Comparison of ENCODE assay signal across 11 cellular contexts in genomic region chr18:61605376-61606067, GRCh38.
A peak's percentile ranks its signal among the peaks of the same experiment; 100 is the strongest.
DNase-seq lines count a peak whose midpoint lies in the region; ATAC-seq, FAIRE-seq and TF ChIP-seq lines count a peak whose summit lies in the region.
"Had no signal": no experiment of that assay in that cellular context is flagged by ENCODE, and none has a peak within 500 bp of the region (broad histone marks: within the 10 kb centered on the region; RNA-seq: fewer than 3 reads in every experiment).

No MANE protein-coding gene starts in this region.

- H3K56ac ChIP-seq in mesendoderm (ENCODE audit: low read length) = peak overlapping the region; percentile 89

- H3K27ac ChIP-seq in cardiac muscle cell (no peak overlapping the region), mesendoderm (ENCODE audit: low read depth, low read length) (peak overlapping the region; percentile 96), vagina (peak overlapping the region; percentile 45)

- no peak for TF ChIP-seq POLR2A in vagina (IDR thresholded peaks at IDR 0.05)

- H3K79me2 ChIP-seq in mesendoderm (ENCODE audit: control insufficient read depth, insufficient read depth, low read length) = no peaks in the 10 kb centered on the region

- H4K5ac ChIP-seq in mesendoderm (ENCODE audit: low read length) = no peak overlapping the region

- H4K8ac ChIP-seq in mesendoderm (ENCODE audit: low read depth, low read length) = no peak overlapping the region

- H3K4me1 ChIP-seq in cardiac muscle cell (ENCODE audit: low read depth) (peaks cover 17% of the 10 kb centered on the region), mesendoderm (ENCODE audit: control insufficient read depth, low read depth, low read length) (no peaks in the 10 kb centered on the region), vagina (peaks cover 20% of the 10 kb centered on the region)

- no peaks in the 10 kb centered on the region for H3K9me3 Mint-ChIP-seq in activated T-helper 2 cell treated with anti-CD3 and anti-CD28 coated beads, Interferon-gamma antibody, Interleukin-2, Interleukin-4, amounts not matched to agents 10 μg/mL and 5 μg/mL and 100 μg/mL, durations not matched to agents 14 hours and 24 hours and 36 hours

- H2BK15ac ChIP-seq in mesendoderm (replicated peaks; ENCODE audit: low read depth) = peak overlapping the region; percentile 11

- H3K36me3 Mint-ChIP-seq in activated T-helper 2 cell treated with anti-CD3 and anti-CD28 coated beads, Interferon-gamma antibody, Interleukin-2, Interleukin-4, amounts not matched to agents 10 μg/mL and 5 μg/mL and 100 μg/mL, durations not matched to agents 14 hours and 24 hours and 36 hours (ENCODE audit: low read depth) = no peaks in the 10 kb centered on the region

- intact Hi-C loops in left cardiac atrium (cut with DNase I) (no loop called here), vagina (cut with DNase I) (no loop called here)
- intact Hi-C loops in activated T-helper 2 cell treated with anti-CD3 and anti-CD28 coated beads, Interferon-gamma antibody, Interleukin-2, Interleukin-4, amounts not matched to agents 10 μg/mL and 5 μg/mL and 100 μg/mL, durations not matched to agents 14 hours and 24 hours and 36 hours (cut with micrococcal nuclease) = no loop called here

- no peaks in the 10 kb centered on the region for H3K79me1 ChIP-seq in mesendoderm (ENCODE audit: low read length)

- peak; percentile 65 for FAIRE-seq in endometrium (lab: Jason Lieb, UNC)
- no peak for FAIRE-seq in RCC 7860 (lab: Jason Lieb, UNC)
- FAIRE-seq: HTR-8/SVneo had no signal

- ATAC-seq in left cardiac atrium = no peak

- peak overlapping the region; percentile 75 for H3K9ac ChIP-seq in mesendoderm (ENCODE audit: low read length)

- peak overlapping the region; percentile 60 for H3K4me2 ChIP-seq in mesendoderm (ENCODE audit: low read length)

- no peak overlapping the region for H3K4me3 Mint-ChIP-seq in activated T-helper 2 cell treated with anti-CD3 and anti-CD28 coated beads, Interferon-gamma antibody, Interleukin-2, Interleukin-4, amounts not matched to agents 10 μg/mL and 5 μg/mL and 100 μg/mL, durations not matched to agents 14 hours and 24 hours and 36 hours (ENCODE audit: low read depth)

- DNase-seq in cardiac muscle cell (ENCODE audit: low read depth in 1 of 2, low spot score in 1 of 2) (no peak), left cardiac atrium (no peak), mesendoderm (no peak), vagina (ENCODE audit: extremely low spot score in 2 of 2) (no peak), RCC 7860 (ENCODE audit: low spot score) (no peak), epidermal melanocyte (ENCODE audit: insufficient read length, low spot score) (no peak)
- no peak for DNase-seq in activated T-helper 2 cell treated with anti-CD3 and anti-CD28 coated beads, Interferon-gamma antibody, Interleukin-2, Interleukin-4, amounts not matched to agents 10 μg/mL and 5 μg/mL and 100 μg/mL, durations not matched to agents 14 hours and 24 hours and 36 hours (ENCODE audit: low spot score)
- DNase-seq: gastrocnemius medialis, NCI-H1694 had no signal

- no peaks in the 10 kb centered on the region for H3K9me3 ChIP-seq in cardiac muscle cell (ENCODE audit: low read depth)
- no peaks in the 10 kb centered on the region for H3K9me3 ChIP-seq in vagina
- H3K9me3 ChIP-seq: gastrocnemius medialis had no signal

- peak overlapping the region; percentile 86 for H3K18ac ChIP-seq in mesendoderm (ENCODE audit: low read length)

- no peaks in the 10 kb centered on the region for H3K4me1 Mint-ChIP-seq in activated T-helper 2 cell treated with anti-CD3 and anti-CD28 coated beads, Interferon-gamma antibody, Interleukin-2, Interleukin-4, amounts not matched to agents 10 μg/mL and 5 μg/mL and 100 μg/mL, durations not matched to agents 14 hours and 24 hours and 36 hours (ENCODE audit: low read depth)

- peak overlapping the region; percentile 4 for H3K4me3 ChIP-seq in cardiac muscle cell
- no peak overlapping the region for H3K4me3 ChIP-seq in mesendoderm (ENCODE audit: low read length)
- peak overlapping the region; percentile 25 to 30 for H3K4me3 ChIP-seq in vagina

- WGBS in mesendoderm (ENCODE audit: extremely low coverage, insufficient coverage, low lambda C conversion rate) = no CpG with 5 or more reads among the region's 3 CpGs

- H3K23ac ChIP-seq in mesendoderm (ENCODE audit: low read length) = no peak overlapping the region

- no peak for TF ChIP-seq CTCF in cardiac muscle cell (IDR thresholded peaks at IDR 0.05; ENCODE audit: low read depth, low read length)
- no peak for TF ChIP-seq CTCF in vagina (IDR thresholded peaks at IDR 0.05)

- peak overlapping the region; percentile 75 for H3K4ac ChIP-seq in mesendoderm (ENCODE audit: low read depth, low read length)

- H2BK120ac ChIP-seq in mesendoderm (ENCODE audit: low read depth, low read length) = peak overlapping the region; percentile 65

- H3K27me3 Mint-ChIP-seq in activated T-helper 2 cell treated with anti-CD3 and anti-CD28 coated beads, Interferon-gamma antibody, Interleukin-2, Interleukin-4, amounts not matched to agents 10 μg/mL and 5 μg/mL and 100 μg/mL, durations not matched to agents 14 hours and 24 hours and 36 hours (ENCODE audit: low read depth) = peaks cover 32% of the 10 kb centered on the region

- H3K36me3 ChIP-seq in cardiac muscle cell = no peaks in the 10 kb centered on the region
- H3K36me3 ChIP-seq in mesendoderm (ENCODE audit: control insufficient read depth, insufficient read depth, low read length) = no peaks in the 10 kb centered on the region
- H3K36me3 ChIP-seq in vagina = no peaks in the 10 kb centered on the region
- H3K36me3 ChIP-seq: gastrocnemius medialis had no signal

- no peak overlapping the region for H3K27ac Mint-ChIP-seq in activated T-helper 2 cell treated with anti-CD3 and anti-CD28 coated beads, Interferon-gamma antibody, Interleukin-2, Interleukin-4, amounts not matched to agents 10 μg/mL and 5 μg/mL and 100 μg/mL, durations not matched to agents 14 hours and 24 hours and 36 hours

- H3K27me3 ChIP-seq in cardiac muscle cell (no peaks in the 10 kb centered on the region), mesendoderm (ENCODE audit: insufficient read depth, low read length, poor library complexity) (no peaks in the 10 kb centered on the region), vagina (no peaks in the 10 kb centered on the region)
- H3K27me3 ChIP-seq: gastrocnemius medialis had no signal

- peak overlapping the region; percentile 96 for H2BK5ac ChIP-seq in mesendoderm (ENCODE audit: low read length)

- no peak overlapping the region for H2AK5ac ChIP-seq in mesendoderm (ENCODE audit: low read length)
